1 cellular context compared by ENCODE assay signal in the genomic region with DNA sequence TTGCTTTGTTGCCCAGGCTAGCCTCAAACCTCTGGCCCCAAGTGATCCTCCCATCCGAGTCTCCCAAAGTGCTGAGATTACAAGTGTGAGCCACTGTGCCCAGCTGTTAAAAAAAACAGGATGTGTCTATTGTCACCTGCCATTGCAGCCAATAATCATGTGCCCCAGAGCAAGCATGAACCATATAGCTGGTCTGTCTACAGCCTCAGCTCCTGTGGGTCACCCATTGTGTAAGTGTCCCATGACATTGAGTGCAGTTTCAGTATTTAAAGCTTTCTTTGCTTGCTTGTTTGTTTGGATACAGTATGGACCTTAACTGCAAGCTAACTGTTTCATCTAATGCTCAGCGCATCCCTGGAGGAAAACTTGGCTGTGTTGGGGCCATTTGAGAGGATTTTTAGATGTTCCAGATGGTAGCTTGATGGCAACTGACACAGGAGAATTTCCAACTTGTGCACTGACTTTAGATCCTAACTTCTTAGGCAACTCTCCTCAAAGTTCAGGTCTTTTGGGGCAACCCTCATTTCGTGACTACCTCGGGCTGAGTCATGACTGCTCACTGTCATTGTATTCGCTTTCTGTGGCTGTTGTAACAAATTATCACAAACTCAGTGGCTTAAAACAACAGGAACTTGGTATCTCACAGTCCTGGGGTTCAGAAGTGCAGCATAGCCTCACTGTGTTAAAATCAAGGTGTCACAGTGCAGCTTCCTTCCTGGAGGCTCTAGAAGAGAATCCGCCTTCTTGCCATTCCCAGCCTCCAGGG.
TF ChIP-seq lines count a peak whose summit lies in the region.

No MANE protein-coding gene starts in this region.

TF ChIP-seq in IMR-90, 13 proteins besides CTCF, POLR2A, EP300 and RAD21:
- TF ChIP-seq FOS (IDR thresholded peaks at IDR 0.05; ENCODE audit: low read depth, low read length) (0 out of 2 replicates have a peak, but pooled peaks have one; percentile 13), RFX5 (IDR thresholded peaks at IDR 0.05; ENCODE audit: low read depth, low read length) (no peak), CEBPB (IDR thresholded peaks at IDR 0.05; ENCODE audit: low read depth, low read length) (peak; percentile 23; the same call in 1 of the 2 replicates)
